13 cellular contexts compared by ENCODE assay signal in genomic region chr4:8278421-8279287, GRCh38. TPM values are rescaled to one million over a fixed set of nuclear protein-coding genes. Genes with fewer than 3 reads are reported as not detected.
DNase-seq lines count a peak whose midpoint lies in the region; TF ChIP-seq lines count a peak whose summit lies in the region.
"Had no signal": no experiment of that assay in that cellular context is flagged by ENCODE, and none has a peak within 500 bp of the region (broad histone marks: within the 10 kb centered on the region; RNA-seq: fewer than 3 reads in every experiment).

No MANE protein-coding gene starts in this region.

- intact Hi-C loops in left ventricle myocardium inferior (cut with micrococcal nuclease) = no loop called here
- intact Hi-C loops in activated CD4-positive, alpha-beta memory T cell treated with anti-CD3 and anti-CD28 coated beads for 36 hours (cut with micrococcal nuclease) = no loop called here
- intact Hi-C loops in CD14-positive monocyte (cut with micrococcal nuclease) = no loop called here

- H3K36me3 Mint-ChIP-seq in HFFc6 (ENCODE audit: low read depth) = no peaks in the 10 kb centered on the region
- no peaks in the 10 kb centered on the region for H3K36me3 Mint-ChIP-seq in activated CD4-positive, alpha-beta memory T cell treated with anti-CD3 and anti-CD28 coated beads for 36 hours
- H3K36me3 Mint-ChIP-seq in CD14-positive monocyte = no peaks in the 10 kb centered on the region

- H3K4me1 ChIP-seq in adipocyte (ENCODE audit: control insufficient read depth, insufficient read depth, low read length) (peaks cover 60% of the 10 kb centered on the region), left ventricle myocardium inferior (peaks cover 97% of the 10 kb centered on the region), skeletal muscle satellite cell (ENCODE audit: control insufficient read depth, insufficient read depth, low read length) (peaks cover 54% of the 10 kb centered on the region)

- POLR2A ChIA-PET in activated CD4-positive, alpha-beta memory T cell treated with anti-CD3 and anti-CD28 coated beads for 36 hours (lab: Charles Lee) = no interaction called here

- H3K4me3 ChIP-seq in adipocyte (ENCODE audit: low read length) (peak overlapping the region; percentile 30), left ventricle myocardium inferior (no peak overlapping the region), skeletal muscle satellite cell (ENCODE audit: low read length) (no peak overlapping the region)
- H3K4me3 ChIP-seq: upper lobe of left lung had no signal

- H3K9me3 Mint-ChIP-seq in HFFc6 (no peaks in the 10 kb centered on the region), CD14-positive monocyte (no peaks in the 10 kb centered on the region)
- H3K9me3 Mint-ChIP-seq in activated CD4-positive, alpha-beta memory T cell treated with anti-CD3 and anti-CD28 coated beads for 36 hours = no peaks in the 10 kb centered on the region
- H3K9me3 Mint-ChIP-seq: activated CD4-positive, alpha-beta T cell treated with anti-CD3 and anti-CD28 coated beads, Interleukin-2, amount 10 ng/mL, durations not matched to agents 24 days and 14 days had no signal

- H3K4me3 Mint-ChIP-seq in HFFc6 = peak overlapping the region; percentile 63
- H3K4me3 Mint-ChIP-seq in activated CD4-positive, alpha-beta memory T cell treated with anti-CD3 and anti-CD28 coated beads for 36 hours = no peak overlapping the region
- peak overlapping the region in 1 of 2 donors; percentile 21 for H3K4me3 Mint-ChIP-seq in CD14-positive monocyte
- H3K4me3 Mint-ChIP-seq: activated CD4-positive, alpha-beta T cell treated with anti-CD3 and anti-CD28 coated beads, Interleukin-2, amount 10 ng/mL, durations not matched to agents 24 days and 14 days had no signal

- DNase-seq in HFFc6 (peak; percentile 73), adipocyte (ENCODE audit: low read depth) (peak; percentile 74), left ventricle myocardium inferior (peak; percentile 38), NCI-H1092 (lab: John Stamatoyannopoulos, UW) (no peak), iPS-NIHi7 (ENCODE audit: extremely low spot score) (no peak), CD14-positive monocyte (ENCODE audit: low spot score) (no peak)
- no peak for DNase-seq in activated CD4-positive, alpha-beta memory T cell treated with anti-CD3 and anti-CD28 coated beads for 36 hours
- DNase-seq: activated CD4-positive, alpha-beta T cell treated with anti-CD3 and anti-CD28 coated beads, Interleukin-2, amount 10 ng/mL, durations not matched to agents 24 days and 14 days; anterior cingulate cortex; islet precursor cell had no signal

- H3K27ac Mint-ChIP-seq in HFFc6 (peak overlapping the region; percentile 98), CD14-positive monocyte (peak overlapping the region in 2 of 7 donors; percentile 53 to 58)
- no peak overlapping the region for H3K27ac Mint-ChIP-seq in activated CD4-positive, alpha-beta memory T cell treated with anti-CD3 and anti-CD28 coated beads for 36 hours
- H3K27ac Mint-ChIP-seq: activated CD4-positive, alpha-beta T cell treated with anti-CD3 and anti-CD28 coated beads, Interleukin-2, amount 10 ng/mL, durations not matched to agents 24 days and 14 days had no signal

- H3K9ac ChIP-seq in adipocyte (ENCODE audit: low read length) (peak overlapping the region; percentile 75), skeletal muscle satellite cell (ENCODE audit: low read depth, low read length) (peak overlapping the region; percentile 62)

- H3K4me1 Mint-ChIP-seq in HFFc6 (ENCODE audit: low read depth) (peaks cover 54% of the 10 kb centered on the region), CD14-positive monocyte (peaks cover 26% of the 10 kb centered on the region)
- no peaks in the 10 kb centered on the region for H3K4me1 Mint-ChIP-seq in activated CD4-positive, alpha-beta memory T cell treated with anti-CD3 and anti-CD28 coated beads for 36 hours (ENCODE audit: low read depth)
- H3K4me1 Mint-ChIP-seq: activated CD4-positive, alpha-beta T cell treated with anti-CD3 and anti-CD28 coated beads, Interleukin-2, amount 10 ng/mL, durations not matched to agents 24 days and 14 days had no signal

- H3K4me2 ChIP-seq in skeletal muscle satellite cell (ENCODE audit: low read length) = peak overlapping the region; percentile 58

- CTCF ChIA-PET in activated CD4-positive, alpha-beta memory T cell treated with anti-CD3 and anti-CD28 coated beads for 36 hours (lab: Charles Lee) = interaction anchor here (1.2 kb wide), 1 partner anchor 129 kb away, joined by 3 read pairs; no protein-coding TSS in a partner anchor

- H3K36me3 ChIP-seq in adipocyte (ENCODE audit: control insufficient read depth, insufficient read depth, low read length, severe bottlenecking) (no peaks in the 10 kb centered on the region), left ventricle myocardium inferior (peaks cover under 1% of the 10 kb centered on the region), skeletal muscle satellite cell (ENCODE audit: insufficient read depth, low read length) (no peaks in the 10 kb centered on the region)
- H3K36me3 ChIP-seq: upper lobe of left lung had no signal

- no peaks in the 10 kb centered on the region for H3K27me3 ChIP-seq in adipocyte (replicated peaks; ENCODE audit: control insufficient read depth, insufficient read depth, low read length)
- H3K27me3 ChIP-seq in left ventricle myocardium inferior (ENCODE audit: low read depth) = no peaks in the 10 kb centered on the region
- H3K27me3 ChIP-seq in skeletal muscle satellite cell (ENCODE audit: control insufficient read depth, insufficient read depth, low read length) = no peaks in the 10 kb centered on the region
- H3K27me3 ChIP-seq: upper lobe of left lung had no signal

- H3K27ac ChIP-seq in left ventricle myocardium inferior (replicated peaks) = peak overlapping the region; percentile 86

- no peaks in the 10 kb centered on the region for H3K9me3 ChIP-seq in adipocyte (ENCODE audit: control insufficient read depth, low read length)
- no peaks in the 10 kb centered on the region for H3K9me3 ChIP-seq in left ventricle myocardium inferior (replicated peaks)
- no peaks in the 10 kb centered on the region for H3K9me3 ChIP-seq in skeletal muscle satellite cell (replicated peaks; ENCODE audit: low read length)
- H3K9me3 ChIP-seq: upper lobe of left lung had no signal

- no peak for TF ChIP-seq CTCF in HFFc6 (IDR thresholded peaks at IDR 0.05)
- no peak for TF ChIP-seq CTCF in left ventricle myocardium inferior (IDR thresholded peaks at IDR 0.05; ENCODE audit: borderline replicate concordance)
- TF ChIP-seq CTCF in CD14-positive monocyte (IDR thresholded peaks at IDR 0.05) = no peak

- H3K27me3 Mint-ChIP-seq in HFFc6 (ENCODE audit: insufficient read depth) = no peaks in the 10 kb centered on the region; the same call in none of the 2 replicates
- H3K27me3 Mint-ChIP-seq in activated CD4-positive, alpha-beta memory T cell treated with anti-CD3 and anti-CD28 coated beads for 36 hours = no peaks in the 10 kb centered on the region
- H3K27me3 Mint-ChIP-seq in CD14-positive monocyte (ENCODE audit: low read depth in 3 of 3) = peaks cover 8 to 14% (median 12%) of the 10 kb centered on the region in 3 donors
- H3K27me3 Mint-ChIP-seq: activated CD4-positive, alpha-beta T cell treated with anti-CD3 and anti-CD28 coated beads, Interleukin-2, amount 10 ng/mL, durations not matched to agents 24 days and 14 days had no signal

RNA-seq across cellular contexts. Expression of gene HTRA3, which starts 9.1 kb away (rescaled TPM):
- 1 to 10 TPM; 4.2 to 7.0 (median 4.8) TPM for total RNA-seq in HFFc6 (2021; fragmentation: NEBNext Ultra II Directional; extraction: Animal tissue kit (Norgen Biotek cat#: 25700))
- 119 TPM for total RNA-seq in left ventricle myocardium inferior
- total RNA-seq in skeletal muscle satellite cell (2012; rRNA removed) = 2.2 and 3.3 TPM in 2 replicates
- not detected for total RNA-seq in activated CD4-positive, alpha-beta memory T cell treated with anti-CD3 and anti-CD28 coated beads for 36 hours
- not detected for polyA plus RNA-seq in CD14-positive monocyte
- total RNA-seq: activated CD4-positive, alpha-beta T cell treated with anti-CD3 and anti-CD28 coated beads, Interleukin-2, amount 10 ng/mL, durations not matched to agents 24 days and 14 days; HT-29 had no signal

Comparison
In these comparisons a context has a peak if more than half of its experiments do, and no peak if none do; other contexts are left out.
1. DNase-seq: peak in HFFc6 (single experiment), adipocyte (single experiment) and left ventricle myocardium inferior (single experiment); none in activated CD4-positive, alpha-beta memory T cell treated with anti-CD3 and anti-CD28 coated beads for 36 hours (single experiment), NCI-H1092 (single experiment), iPS-NIHi7 (single experiment) and CD14-positive monocyte (single experiment).
2. RNA of gene HTRA3, which starts 9.1 kb away (total RNA-seq): 119 TPM in left ventricle myocardium inferior (single experiment); 4.2 to 7.0 TPM in HFFc6 and not detected in activated CD4-positive, alpha-beta memory T cell treated with anti-CD3 and anti-CD28 coated beads for 36 hours; every median in the first group is over 10 times any median in the second.